ENCODE assay signal across 1 cellular context in the genomic region with DNA sequence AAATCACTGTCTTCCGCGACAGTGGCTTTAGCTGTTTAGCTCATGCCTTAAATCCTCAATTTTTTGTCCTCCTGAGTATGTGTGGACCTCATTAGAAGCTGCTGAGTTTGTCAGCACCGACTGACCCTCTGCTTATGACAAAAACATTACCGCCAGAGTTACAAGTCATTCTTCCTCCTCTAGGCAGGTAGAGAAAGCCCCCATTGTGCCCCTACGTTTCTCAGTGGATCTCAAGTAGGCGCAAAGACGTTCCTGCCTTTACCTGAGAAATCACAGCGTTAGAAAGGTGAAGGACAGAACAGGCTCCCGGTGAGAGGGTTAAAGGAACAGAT.
TF ChIP-seq lines count a peak whose summit lies in the region.

No MANE protein-coding gene starts in this region.

TF ChIP-seq in GM23338, 12 proteins besides CTCF, POLR2A, EP300 and RAD21 (continued from another document):
- TF ChIP-seq, protein P1, sequence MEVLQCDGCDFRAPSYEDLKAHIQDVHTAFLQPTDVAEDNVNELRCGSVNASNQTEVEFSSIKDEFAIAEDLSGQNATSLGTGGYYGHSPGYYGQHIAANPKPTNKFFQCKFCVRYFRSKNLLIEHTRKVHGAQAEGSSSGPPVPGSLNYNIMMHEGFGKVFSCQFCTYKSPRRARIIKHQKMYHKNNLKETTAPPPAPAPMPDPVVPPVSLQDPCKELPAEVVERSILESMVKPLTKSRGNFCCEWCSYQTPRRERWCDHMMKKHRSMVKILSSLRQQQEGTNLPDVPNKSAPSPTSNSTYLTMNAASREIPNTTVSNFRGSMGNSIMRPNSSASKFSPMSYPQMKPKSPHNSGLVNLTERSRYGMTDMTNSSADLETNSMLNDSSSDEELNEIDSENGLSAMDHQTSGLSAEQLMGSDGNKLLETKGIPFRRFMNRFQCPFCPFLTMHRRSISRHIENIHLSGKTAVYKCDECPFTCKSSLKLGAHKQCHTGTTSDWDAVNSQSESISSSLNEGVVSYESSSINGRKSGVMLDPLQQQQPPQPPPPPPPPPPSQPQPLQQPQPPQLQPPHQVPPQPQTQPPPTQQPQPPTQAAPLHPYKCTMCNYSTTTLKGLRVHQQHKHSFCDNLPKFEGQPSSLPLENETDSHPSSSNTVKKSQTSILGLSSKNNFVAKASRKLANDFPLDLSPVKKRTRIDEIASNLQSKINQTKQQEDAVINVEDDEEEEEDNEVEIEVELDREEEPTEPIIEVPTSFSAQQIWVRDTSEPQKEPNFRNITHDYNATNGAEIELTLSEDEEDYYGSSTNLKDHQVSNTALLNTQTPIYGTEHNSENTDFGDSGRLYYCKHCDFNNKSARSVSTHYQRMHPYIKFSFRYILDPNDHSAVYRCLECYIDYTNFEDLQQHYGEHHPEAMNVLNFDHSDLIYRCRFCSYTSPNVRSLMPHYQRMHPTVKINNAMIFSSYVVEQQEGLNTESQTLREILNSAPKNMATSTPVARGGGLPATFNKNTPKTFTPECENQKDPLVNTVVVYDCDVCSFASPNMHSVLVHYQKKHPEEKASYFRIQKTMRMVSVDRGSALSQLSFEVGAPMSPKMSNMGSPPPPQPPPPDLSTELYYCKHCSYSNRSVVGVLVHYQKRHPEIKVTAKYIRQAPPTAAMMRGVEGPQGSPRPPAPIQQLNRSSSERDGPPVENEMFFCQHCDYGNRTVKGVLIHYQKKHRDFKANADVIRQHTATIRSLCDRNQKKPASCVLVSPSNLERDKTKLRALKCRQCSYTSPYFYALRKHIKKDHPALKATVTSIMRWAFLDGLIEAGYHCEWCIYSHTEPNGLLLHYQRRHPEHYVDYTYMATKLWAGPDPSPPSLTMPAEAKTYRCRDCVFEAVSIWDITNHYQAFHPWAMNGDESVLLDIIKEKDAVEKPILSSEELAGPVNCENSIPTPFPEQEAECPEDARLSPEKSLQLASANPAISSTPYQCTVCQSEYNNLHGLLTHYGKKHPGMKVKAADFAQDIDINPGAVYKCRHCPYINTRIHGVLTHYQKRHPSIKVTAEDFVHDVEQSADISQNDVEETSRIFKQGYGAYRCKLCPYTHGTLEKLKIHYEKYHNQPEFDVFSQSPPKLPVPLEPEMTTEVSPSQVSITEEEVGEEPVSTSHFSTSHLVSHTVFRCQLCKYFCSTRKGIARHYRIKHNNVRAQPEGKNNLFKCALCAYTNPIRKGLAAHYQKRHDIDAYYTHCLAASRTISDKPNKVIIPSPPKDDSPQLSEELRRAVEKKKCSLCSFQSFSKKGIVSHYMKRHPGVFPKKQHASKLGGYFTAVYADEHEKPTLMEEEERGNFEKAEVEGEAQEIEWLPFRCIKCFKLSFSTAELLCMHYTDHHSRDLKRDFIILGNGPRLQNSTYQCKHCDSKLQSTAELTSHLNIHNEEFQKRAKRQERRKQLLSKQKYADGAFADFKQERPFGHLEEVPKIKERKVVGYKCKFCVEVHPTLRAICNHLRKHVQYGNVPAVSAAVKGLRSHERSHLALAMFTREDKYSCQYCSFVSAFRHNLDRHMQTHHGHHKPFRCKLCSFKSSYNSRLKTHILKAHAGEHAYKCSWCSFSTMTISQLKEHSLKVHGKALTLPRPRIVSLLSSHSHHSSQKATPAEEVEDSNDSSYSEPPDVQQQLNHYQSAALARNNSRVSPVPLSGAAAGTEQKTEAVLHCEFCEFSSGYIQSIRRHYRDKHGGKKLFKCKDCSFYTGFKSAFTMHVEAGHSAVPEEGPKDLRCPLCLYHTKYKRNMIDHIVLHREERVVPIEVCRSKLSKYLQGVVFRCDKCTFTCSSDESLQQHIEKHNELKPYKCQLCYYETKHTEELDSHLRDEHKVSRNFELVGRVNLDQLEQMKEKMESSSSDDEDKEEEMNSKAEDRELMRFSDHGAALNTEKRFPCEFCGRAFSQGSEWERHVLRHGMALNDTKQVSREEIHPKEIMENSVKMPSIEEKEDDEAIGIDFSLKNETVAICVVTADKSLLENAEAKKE (CRISPR knock-in tag; IDR thresholded peaks at IDR 0.05) = no peak
- no peak for TF ChIP-seq ZNF114 (CRISPR knock-in tag; IDR thresholded peaks at IDR 0.05)
- TF ChIP-seq ZNF331 (CRISPR knock-in tag; IDR thresholded peaks at IDR 0.05; ENCODE audit: low read depth) = no peak
- TF ChIP-seq, protein P2, sequence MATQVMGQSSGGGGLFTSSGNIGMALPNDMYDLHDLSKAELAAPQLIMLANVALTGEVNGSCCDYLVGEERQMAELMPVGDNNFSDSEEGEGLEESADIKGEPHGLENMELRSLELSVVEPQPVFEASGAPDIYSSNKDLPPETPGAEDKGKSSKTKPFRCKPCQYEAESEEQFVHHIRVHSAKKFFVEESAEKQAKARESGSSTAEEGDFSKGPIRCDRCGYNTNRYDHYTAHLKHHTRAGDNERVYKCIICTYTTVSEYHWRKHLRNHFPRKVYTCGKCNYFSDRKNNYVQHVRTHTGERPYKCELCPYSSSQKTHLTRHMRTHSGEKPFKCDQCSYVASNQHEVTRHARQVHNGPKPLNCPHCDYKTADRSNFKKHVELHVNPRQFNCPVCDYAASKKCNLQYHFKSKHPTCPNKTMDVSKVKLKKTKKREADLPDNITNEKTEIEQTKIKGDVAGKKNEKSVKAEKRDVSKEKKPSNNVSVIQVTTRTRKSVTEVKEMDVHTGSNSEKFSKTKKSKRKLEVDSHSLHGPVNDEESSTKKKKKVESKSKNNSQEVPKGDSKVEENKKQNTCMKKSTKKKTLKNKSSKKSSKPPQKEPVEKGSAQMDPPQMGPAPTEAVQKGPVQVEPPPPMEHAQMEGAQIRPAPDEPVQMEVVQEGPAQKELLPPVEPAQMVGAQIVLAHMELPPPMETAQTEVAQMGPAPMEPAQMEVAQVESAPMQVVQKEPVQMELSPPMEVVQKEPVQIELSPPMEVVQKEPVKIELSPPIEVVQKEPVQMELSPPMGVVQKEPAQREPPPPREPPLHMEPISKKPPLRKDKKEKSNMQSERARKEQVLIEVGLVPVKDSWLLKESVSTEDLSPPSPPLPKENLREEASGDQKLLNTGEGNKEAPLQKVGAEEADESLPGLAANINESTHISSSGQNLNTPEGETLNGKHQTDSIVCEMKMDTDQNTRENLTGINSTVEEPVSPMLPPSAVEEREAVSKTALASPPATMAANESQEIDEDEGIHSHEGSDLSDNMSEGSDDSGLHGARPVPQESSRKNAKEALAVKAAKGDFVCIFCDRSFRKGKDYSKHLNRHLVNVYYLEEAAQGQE (IDR thresholded peaks at IDR 0.05; ENCODE audit: unreplicated experiment) = no peak
- no peak for TF ChIP-seq STAT1 (IDR thresholded peaks at IDR 0.05; ENCODE audit: unreplicated experiment)
- TF ChIP-seq EZH2phosphoT487 (IDR thresholded peaks at IDR 0.05; ENCODE audit: unreplicated experiment) = no peak
TF ChIP-seq in GM23338: peak in this region for 0.
